Comparison of ENCODE assay signal across 18 cellular contexts in genomic region chr4:165751882-165752281, GRCh38.
DNase-seq lines count a peak whose midpoint lies in the region; ATAC-seq, FAIRE-seq and TF ChIP-seq lines count a peak whose summit lies in the region.
"Had no signal": no experiment of that assay in that cellular context is flagged by ENCODE, and none has a peak within 500 bp of the region (broad histone marks: within the 10 kb centered on the region; RNA-seq: fewer than 3 reads in every experiment).

No MANE protein-coding gene starts in this region.

- POLR2A ChIA-PET in endothelial cell of umbilical vein (lab: Charles Lee) = no interaction called here

- no peak overlapping the region for H4K5ac ChIP-seq in mesendoderm (ENCODE audit: low read length)

- peak overlapping the region; percentile 22 for H3K18ac ChIP-seq in mesendoderm (ENCODE audit: low read length)

- dilution Hi-C loops in endothelial cell of umbilical vein (cut with MboI; ENCODE audit: extremely low pct_ligation_motif_present, low sequenced_read_pairs) = no loop called here

- H3K4me1 Mint-ChIP-seq in progenitor cell of endocrine pancreas (ENCODE audit: low read depth) = no peaks in the 10 kb centered on the region
- H3K4me1 Mint-ChIP-seq: B cell had no signal

- H3K79me2 ChIP-seq in endothelial cell of umbilical vein (ENCODE audit: control insufficient read depth, insufficient read depth, low read length) = no peaks in the 10 kb centered on the region
- H3K79me2 ChIP-seq in mesendoderm (ENCODE audit: control insufficient read depth, insufficient read depth, low read length) = no peaks in the 10 kb centered on the region

- no peak overlapping the region for H3K4me3 Mint-ChIP-seq in progenitor cell of endocrine pancreas (ENCODE audit: low read depth)
- H3K4me3 Mint-ChIP-seq: B cell; CD8-positive, alpha-beta T cell had no signal

- no peaks in the 10 kb centered on the region for H3K9me1 ChIP-seq in endothelial cell of umbilical vein (replicated peaks; ENCODE audit: control insufficient read depth, extremely low read depth, insufficient read depth, low read length)

- no TSS peak for BruUV-seq in endothelial cell of umbilical vein (replicated peaks; lab: Mats Ljungman, UMichigan)

- no peak overlapping the region for H3K23ac ChIP-seq in mesendoderm (ENCODE audit: low read length)

- H3K9me3 Mint-ChIP-seq in progenitor cell of endocrine pancreas (ENCODE audit: low read depth) = no peaks in the 10 kb centered on the region

- H3K27ac Mint-ChIP-seq in progenitor cell of endocrine pancreas = no peak overlapping the region
- H3K27ac Mint-ChIP-seq: B cell; CD8-positive, alpha-beta T cell had no signal

- no peaks in the 10 kb centered on the region for H4K20me1 ChIP-seq in endothelial cell of umbilical vein (replicated peaks; ENCODE audit: control insufficient read depth, extremely low read depth, insufficient read depth, low read length)
- H4K20me1 ChIP-seq: BLaER1 treated with 17β-estradiol and CSF1 and Interleukin-3, amounts not matched to agents 10 nM and 100 nM had no signal

- DNase-seq in Kasumi-1 (lab: John Stamatoyannopoulos, UW) (peak; percentile 47 to 57), dermis blood vessel endothelial cell (peak; percentile 40), endothelial cell of umbilical vein (ENCODE audit: low read depth, low spot score) (peak; percentile 34), mesendoderm (no peak), EL (no peak), progenitor cell of endocrine pancreas (ENCODE audit: low spot score, unreplicated experiment) (no peak), omental fat pad (ENCODE audit: low spot score) (no peak)
- DNase-seq: Calu3; CD8-positive, alpha-beta T cell; DMS 273 treated with DMSO at 0.1 percent for 48 hours; DMS53; DND-41 had no signal

- intact Hi-C loops in endothelial cell of umbilical vein (cut with micrococcal nuclease) = no loop called here

- H3K27me3 Mint-ChIP-seq in progenitor cell of endocrine pancreas = no peaks in the 10 kb centered on the region
- H3K27me3 Mint-ChIP-seq: B cell had no signal

- H3K4me3 ChIP-seq in endothelial cell of umbilical vein (replicated peaks in 1 of 3; ENCODE audit: insufficient read depth in 1 of 3, low read depth in 1 of 3, low read length in 3 of 3) (no peak overlapping the region), mesendoderm (ENCODE audit: low read length) (no peak overlapping the region)
- H3K4me3 ChIP-seq: BLaER1 treated with 17β-estradiol and CSF1 and Interleukin-3, amounts not matched to agents 10 nM and 100 nM; HAP-1 had no signal

- no peak overlapping the region for H2BK5ac ChIP-seq in mesendoderm (ENCODE audit: low read length)

- H2AK5ac ChIP-seq in mesendoderm (ENCODE audit: low read length) = no peak overlapping the region

- no peak for TF ChIP-seq POLR2A in endothelial cell of umbilical vein (IDR thresholded peaks at IDR 0.05; ENCODE audit: low read depth, low read length)

- CTCF ChIA-PET in endothelial cell of umbilical vein (lab: Charles Lee) = interaction anchor here (0.8 to 1.2 kb wide), 2 partner anchors 8 to 14 kb away, joined by 3 read pairs; no protein-coding TSS in a partner anchor

- H3K4me1 ChIP-seq in endothelial cell of umbilical vein (ENCODE audit: control insufficient read depth, extremely low read depth, insufficient read depth, low read length) (peaks cover 6% of the 10 kb centered on the region), mesendoderm (ENCODE audit: control insufficient read depth, low read depth, low read length) (peaks cover 1% of the 10 kb centered on the region)
- H3K4me1 ChIP-seq: HAP-1 had no signal

- TF ChIP-seq CTCF in endothelial cell of umbilical vein (IDR thresholded peaks at IDR 0.05; ENCODE audit: extremely low read depth in 1 of 2, insufficient read depth in 1 of 2, low read depth in 1 of 2, low read length in 2 of 2) (no peak), progenitor cell of endocrine pancreas (IDR thresholded peaks at IDR 0.05; ENCODE audit: unreplicated experiment) (no peak), omental fat pad (IDR thresholded peaks at IDR 0.05) (no peak)

- WGBS in mesendoderm (ENCODE audit: extremely low coverage, insufficient coverage, low lambda C conversion rate) = no CpG with 5 or more reads among the region's 4 CpGs

- H3K36me3 ChIP-seq in endothelial cell of umbilical vein (ENCODE audit: control insufficient read depth in 2 of 2, extremely low read depth in 1 of 2, insufficient read depth in 2 of 2, low read length in 2 of 2) (no peaks in the 10 kb centered on the region), mesendoderm (ENCODE audit: control insufficient read depth, insufficient read depth, low read length) (no peaks in the 10 kb centered on the region)
- H3K36me3 ChIP-seq: BLaER1 treated with 17β-estradiol and CSF1 and Interleukin-3, amounts not matched to agents 10 nM and 100 nM; HAP-1 had no signal

- no peak overlapping the region for H4K8ac ChIP-seq in mesendoderm (ENCODE audit: low read depth, low read length)

- H3K4me2 ChIP-seq in endothelial cell of umbilical vein (ENCODE audit: insufficient read depth, low read length) (no peak overlapping the region), mesendoderm (ENCODE audit: low read length) (no peak overlapping the region)

- H3K27me3 ChIP-seq in endothelial cell of umbilical vein (ENCODE audit: control insufficient read depth in 2 of 2, insufficient read depth in 2 of 2, low read length in 2 of 2) (no peaks in the 10 kb centered on the region), mesendoderm (ENCODE audit: insufficient read depth, low read length, poor library complexity) (no peaks in the 10 kb centered on the region)
- H3K27me3 ChIP-seq: BLaER1 treated with 17β-estradiol and CSF1 and Interleukin-3, amounts not matched to agents 10 nM and 100 nM had no signal

- no peak overlapping the region for H2AFZ ChIP-seq in endothelial cell of umbilical vein (ENCODE audit: low read depth, low read length)

- H3K4ac ChIP-seq in mesendoderm (ENCODE audit: low read depth, low read length) = no peak overlapping the region

- H2BK15ac ChIP-seq in mesendoderm (replicated peaks; ENCODE audit: low read depth) = no peak overlapping the region

- no peak overlapping the region for H3K56ac ChIP-seq in mesendoderm (ENCODE audit: low read length)

- H2BK120ac ChIP-seq in mesendoderm (ENCODE audit: low read depth, low read length) = no peak overlapping the region

- H3K36me3 Mint-ChIP-seq in progenitor cell of endocrine pancreas (ENCODE audit: insufficient read depth) = no peaks in the 10 kb centered on the region
- H3K36me3 Mint-ChIP-seq: CD8-positive, alpha-beta T cell had no signal

- H3K27ac ChIP-seq in endothelial cell of umbilical vein (ENCODE audit: insufficient read depth, low read depth, low read length) (no peak overlapping the region), mesendoderm (ENCODE audit: low read depth, low read length) (no peak overlapping the region)
- H3K27ac ChIP-seq: BLaER1 treated with 17β-estradiol and CSF1 and Interleukin-3, amounts not matched to agents 10 nM and 100 nM; HL-60 had no signal

- no peak for ATAC-seq in omental fat pad (ENCODE audit: low FRiP score)
- ATAC-seq: CD8-positive, alpha-beta T cell had no signal

- FAIRE-seq in endothelial cell of umbilical vein (lab: Jason Lieb, UNC) = no peak
- FAIRE-seq: G401.6, GM12891 had no signal

- H3K9me3 ChIP-seq in endothelial cell of umbilical vein (replicated peaks; ENCODE audit: control insufficient read depth, insufficient read depth, low read length) = no peaks in the 10 kb centered on the region
- H3K9me3 ChIP-seq: BLaER1 treated with 17β-estradiol and CSF1 and Interleukin-3, amounts not matched to agents 10 nM and 100 nM; HAP-1 had no signal

- H3K9ac ChIP-seq in endothelial cell of umbilical vein (replicated peaks; ENCODE audit: extremely low read depth, insufficient read depth, low read length) (no peak overlapping the region), mesendoderm (ENCODE audit: low read length) (no peak overlapping the region)
- H3K9ac ChIP-seq: BLaER1 treated with 17β-estradiol and CSF1 and Interleukin-3, amounts not matched to agents 10 nM and 100 nM had no signal

- no peaks in the 10 kb centered on the region for H3K79me1 ChIP-seq in mesendoderm (ENCODE audit: low read length)

TF ChIP-seq in endothelial cell of umbilical vein, 7 proteins besides CTCF, POLR2A, EP300 and RAD21:
- TF ChIP-seq GATA2 (IDR thresholded peaks at IDR 0.05; ENCODE audit: insufficient read depth, insufficient read length, low read depth, low read length) (no peak), MYC (IDR thresholded peaks at IDR 0.05; ENCODE audit: low read depth, low read length) (no peak), EZH2 (IDR thresholded peaks at IDR 0.05; ENCODE audit: borderline replicate concordance, low read depth, low read length, severe bottlenecking) (no peak), POLR2AphosphoS5 (IDR thresholded peaks at IDR 0.05; ENCODE audit: insufficient read depth, low read depth, low read length) (no peak), JUN (IDR thresholded peaks at IDR 0.05; ENCODE audit: borderline replicate concordance, insufficient read depth, insufficient read length, low read depth) (no peak)

Comparison
In these comparisons a context has a peak if more than half of its experiments do, and no peak if none do; other contexts are left out.
1. DNase-seq: peak in Kasumi-1 (2 of 2), dermis blood vessel endothelial cell (single experiment) and endothelial cell of umbilical vein (single experiment); none in mesendoderm (single experiment), EL (single experiment), progenitor cell of endocrine pancreas (single experiment) and omental fat pad (single experiment).